In genomic region chr6:64589961-64590360, GRCh38 we compare ENCODE assay signal across 33 cellular contexts.
"Had no signal": no experiment of that assay in that cellular context is flagged by ENCODE, and none has a peak within 500 bp of the region (broad histone marks: within the 10 kb centered on the region; RNA-seq: fewer than 3 reads in every experiment).

No MANE protein-coding gene starts in this region.

- H3K27ac ChIP-seq: adrenal gland, body of pancreas, breast epithelium, PC-9, RWPE1, VCaP had no signal

- H3K27me3 ChIP-seq: adrenal gland, body of pancreas, breast epithelium had no signal

- H3K4me1 Mint-ChIP-seq: activated B cell treated with CpG ODN at 0.5 μM for 24 hours, T-cell had no signal

- DNase-seq: activated B cell treated with CpG ODN at 0.5 μM for 24 hours; activated CD4-positive, alpha-beta memory T cell treated with anti-CD3 and anti-CD28 coated beads for 36 hours; activated CD4-positive, alpha-beta T cell treated with anti-CD3 and anti-CD28 coated beads for 4 hours; activated CD4-positive, alpha-beta T cell treated with anti-CD3 and anti-CD28 coated beads, Interleukin-2, amount 50 U/mL, for 1 hour; activated CD4-positive, CD25-positive, alpha-beta regulatory T cell treated with anti-CD3 and anti-CD28 coated beads, Interleukin-2, amount 50 U/mL, for 72 hours; activated CD8-positive, alpha-beta memory T cell treated with anti-CD3 and anti-CD28 coated beads, Interleukin-2, amount 50 U/mL, for 4 hours; activated gamma-delta T cell treated with Interleukin-2 at 50 U/mL for 16 hours; activated naive CD4-positive, alpha-beta T cell treated with anti-CD3 and anti-CD28 coated beads for 36 hours; activated T-cell treated with anti-CD3 and anti-CD28 coated beads for 4 hours; activated T-cell treated with anti-CD3 and anti-CD28 coated beads, Interleukin-2, amount 50 U/mL, for 4 hours; adrenal gland; body of pancreas; Karpas-422; NCI-H1048; NCI-H1105 treated with DMSO at 0.1 percent for 48 hours; NCI-H1436; NCI-H1694 treated with DMSO at 0.1 percent for 48 hours; NCI-H2029; NCI-H2171 treated with DMSO at 0.1 percent for 48 hours; NCI-H2227 treated with DMSO at 0.1 percent for 48 hours; NCI-H524 treated with DMSO at 0.1 percent for 48 hours; NK-92 treated with Interleukin-12 subunit alpha and Interleukin-12 subunit beta, amount 100 ng/mL, for 24 hours; PC-9; SIG-M5; T-cell; T-helper 2 cell; T-helper 9 cell had no signal

- H3K4me3 ChIP-seq: adrenal gland, body of pancreas, breast epithelium, K562, PC-9 had no signal

- H3K4me2 ChIP-seq: PC-9 had no signal

- H3K36me3 ChIP-seq: adrenal gland, breast epithelium had no signal

- H3K9me3 Mint-ChIP-seq: activated naive CD4-positive, alpha-beta T cell treated with anti-CD3 and anti-CD28 coated beads for 36 hours had no signal

- H3K4me1 ChIP-seq: adrenal gland, body of pancreas, breast epithelium had no signal

- H3K36me3 Mint-ChIP-seq: activated CD4-positive, alpha-beta memory T cell treated with anti-CD3 and anti-CD28 coated beads for 36 hours; activated naive CD4-positive, alpha-beta T cell treated with anti-CD3 and anti-CD28 coated beads, Interleukin-2, amount 50 U/mL, for 72 hours; T-cell had no signal

- H3K9me3 ChIP-seq: adrenal gland, body of pancreas, breast epithelium had no signal

- H3K27ac Mint-ChIP-seq: activated B cell treated with CpG ODN at 0.5 μM for 24 hours; activated CD4-positive, alpha-beta memory T cell treated with anti-CD3 and anti-CD28 coated beads for 36 hours; activated naive CD4-positive, alpha-beta T cell treated with anti-CD3 and anti-CD28 coated beads for 36 hours; activated naive CD4-positive, alpha-beta T cell treated with anti-CD3 and anti-CD28 coated beads, Interleukin-2, amount 50 U/mL, for 72 hours; activated T-helper 1 cell treated with anti-CD3 and anti-CD28 coated beads, Interleukin-12 subunit alpha, Interleukin-12 subunit beta, Interleukin-2, Interleukin-4 antibody, amounts not matched to agents 30 ng/mL and 10 ng/mL and 1 ng/mL, durations not matched to agents 14 hours and 24 hours and 36 hours; T-cell had no signal

- H3K4me3 Mint-ChIP-seq: activated B cell treated with CpG ODN at 0.5 μM for 24 hours; activated CD4-positive, alpha-beta memory T cell treated with anti-CD3 and anti-CD28 coated beads for 36 hours; activated naive CD4-positive, alpha-beta T cell treated with anti-CD3 and anti-CD28 coated beads for 36 hours; activated T-cell treated with anti-CD3 and anti-CD28 coated beads, Interleukin-2, amount 50 U/mL, for 4 hours; activated T-helper 1 cell treated with anti-CD3 and anti-CD28 coated beads, Interleukin-12 subunit alpha, Interleukin-12 subunit beta, Interleukin-2, Interleukin-4 antibody, amounts not matched to agents 30 ng/mL and 10 ng/mL and 1 ng/mL, durations not matched to agents 14 hours and 24 hours and 36 hours; T-cell had no signal

- H3K27me3 Mint-ChIP-seq: activated B cell treated with CpG ODN at 0.5 μM for 24 hours; activated CD4-positive, alpha-beta memory T cell treated with anti-CD3 and anti-CD28 coated beads for 36 hours; T-cell had no signal

- H2AFZ ChIP-seq: PC-9 had no signal
